In genomic region chr7:5578441-5579024, GRCh38 we compare ENCODE assay signal across 2 cellular contexts.
TF ChIP-seq lines count a peak whose summit lies in the region.

No MANE protein-coding gene starts in this region.

TF ChIP-seq in HepG2, 621 proteins besides CTCF, POLR2A, EP300 and RAD21:
- TF ChIP-seq TCF7 (IDR thresholded peaks at IDR 0.05; ENCODE audit: low read depth) = 0 out of 2 replicates have a peak, but pooled peaks have one; percentile 11
- no peak for TF ChIP-seq NFYB (CRISPR knock-in tag; IDR thresholded peaks at IDR 0.05)

TF ChIP-seq in endothelial cell of umbilical vein, 7 proteins besides CTCF, POLR2A, EP300 and RAD21:
- TF ChIP-seq FOS (IDR thresholded peaks at IDR 0.05; ENCODE audit: borderline replicate concordance, insufficient read depth, low read length) (no peak), MYC (IDR thresholded peaks at IDR 0.05; ENCODE audit: low read depth, low read length) (no peak), GATA2 (IDR thresholded peaks at IDR 0.05; ENCODE audit: insufficient read depth, insufficient read length, low read depth, low read length) (no peak), EZH2 (IDR thresholded peaks at IDR 0.05; ENCODE audit: borderline replicate concordance, low read depth, low read length, severe bottlenecking) (no peak), JUN (IDR thresholded peaks at IDR 0.05; ENCODE audit: borderline replicate concordance, insufficient read depth, insufficient read length, low read depth) (no peak), POLR2AphosphoS5 (IDR thresholded peaks at IDR 0.05; ENCODE audit: insufficient read depth, low read depth, low read length) (no peak), MAX (IDR thresholded peaks at IDR 0.05; ENCODE audit: insufficient read depth, insufficient read length) (no peak)
